ENCODE assay signal across 1 cellular context in the genomic region with DNA sequence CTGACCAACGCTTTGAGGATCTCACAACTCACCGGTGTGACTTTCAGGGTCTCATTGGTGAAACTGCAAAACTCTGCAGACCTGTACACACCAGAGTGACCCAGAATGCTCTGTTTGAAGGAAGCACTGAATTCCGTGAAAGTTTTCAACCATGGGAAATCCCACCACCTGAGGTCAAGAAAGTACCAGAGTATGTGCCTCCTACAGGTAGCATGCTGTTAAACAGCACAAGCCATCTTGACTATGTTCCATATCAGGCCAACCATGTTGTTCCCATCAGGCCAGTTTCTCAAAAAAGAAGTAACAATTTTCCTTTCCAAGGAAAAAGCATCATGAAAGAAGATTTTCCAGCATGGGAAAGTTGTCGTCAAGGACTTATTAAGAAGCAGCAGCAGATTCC.
TF ChIP-seq lines count a peak whose summit lies in the region.

No MANE protein-coding gene starts in this region.

TF ChIP-seq in GM12878, 131 proteins besides CTCF, POLR2A, EP300 and RAD21:
- 0 out of 2 replicates have a peak, but pooled peaks have one; percentile 27 for TF ChIP-seq RUNX3 (IDR thresholded peaks at IDR 0.05; ENCODE audit: low read length)
TF ChIP-seq in GM12878: peak in this region for 1; not testable (repeated sequence) for 130.
